In the genomic region with DNA sequence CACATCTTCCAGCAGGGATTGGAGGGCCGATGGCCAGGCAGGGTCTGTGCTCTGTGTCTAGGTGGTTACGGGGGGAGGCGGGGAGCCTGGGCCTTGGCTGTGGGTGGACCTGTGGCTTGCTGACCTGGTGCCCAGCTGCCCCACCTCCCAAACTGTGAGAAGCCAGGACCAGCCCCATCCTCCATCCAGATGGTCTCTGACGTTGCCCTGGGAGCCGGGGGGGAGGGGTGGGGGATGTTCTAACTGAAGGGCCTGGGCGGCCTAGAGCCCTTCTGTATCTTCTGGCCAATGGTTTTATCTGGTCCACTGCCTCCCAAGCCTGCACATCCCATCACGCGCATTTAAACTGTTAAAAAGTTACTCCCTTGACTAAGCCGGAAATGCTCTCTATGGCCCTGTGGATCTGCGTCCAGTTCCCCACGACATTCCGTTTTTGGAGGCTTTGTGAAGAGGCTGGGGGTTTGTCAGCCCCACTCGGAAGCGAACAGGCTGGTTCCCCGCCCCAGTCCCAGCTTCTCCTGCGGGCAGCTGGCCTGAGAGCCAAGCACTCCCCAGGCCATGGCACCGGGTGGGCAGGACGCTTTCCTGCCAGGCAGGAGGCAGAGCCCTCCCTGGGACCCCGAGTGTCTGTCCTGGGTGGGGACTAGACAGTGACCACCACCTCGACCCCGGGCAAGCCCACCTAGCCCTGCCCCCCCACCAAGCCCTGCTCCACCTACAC, we compare ENCODE assay signal across 6 cellular contexts.
DNase-seq lines count a peak whose midpoint lies in the region; TF ChIP-seq lines count a peak whose summit lies in the region.
"Not testable (repeated sequence)": the region's sequence is repeated elsewhere in the genome, so short reads cannot be mapped to it uniquely, and the experiment has no call there.

No MANE protein-coding gene starts in this region.

- DNase-seq in NCI-H82 (lab: John Stamatoyannopoulos, UW), result peak; percentile 40
- peak; percentile 43 for DNase-seq in activated CD8-positive, alpha-beta memory T cell treated with anti-CD3 and anti-CD28 coated beads, Interleukin-2, amount 50 U/mL, for 48 hours
- peak; percentile 54 for DNase-seq in left kidney (ENCODE audit: low read depth, low spot score)
- DNase-seq in nephron progenitor cell, result not testable (repeated sequence)
- peak; percentile 62 for DNase-seq in osteocyte (ENCODE audit: extremely low spot score, unreplicated experiment)
- DNase-seq in ureter (ENCODE audit: low spot score), result peak; percentile 22

- not testable (repeated sequence) for TF ChIP-seq CTCF in nephron progenitor cell (IDR thresholded peaks at IDR 0.05); osteocyte (IDR thresholded peaks at IDR 0.05)

- peak overlapping the region; percentile 28 for H3K4me3 Mint-ChIP-seq in nephron progenitor cell
- H3K4me3 Mint-ChIP-seq in osteocyte (ENCODE audit: unreplicated experiment), result not testable (repeated sequence)

- H3K27me3 Mint-ChIP-seq in nephron progenitor cell (ENCODE audit: low read depth, poor library complexity), result not testable (repeated sequence)
- H3K27me3 Mint-ChIP-seq in osteocyte (ENCODE audit: unreplicated experiment), result peaks cover 10% of the 10 kb centered on the region

- peaks cover 61% of the 10 kb centered on the region for H3K4me1 Mint-ChIP-seq in nephron progenitor cell
- peaks cover 10% of the 10 kb centered on the region for H3K4me1 Mint-ChIP-seq in osteocyte (ENCODE audit: unreplicated experiment)

- peak overlapping the region; percentile 72 for H3K27ac Mint-ChIP-seq in nephron progenitor cell
- not testable (repeated sequence) for H3K27ac Mint-ChIP-seq in osteocyte (ENCODE audit: unreplicated experiment)

- H3K36me3 Mint-ChIP-seq in nephron progenitor cell (ENCODE audit: low read depth), result peaks cover 35% of the 10 kb centered on the region
- not testable (repeated sequence) for H3K36me3 Mint-ChIP-seq in osteocyte (ENCODE audit: unreplicated experiment)

- peaks cover 34% of the 10 kb centered on the region for H3K9me3 Mint-ChIP-seq in nephron progenitor cell
- not testable (repeated sequence) for H3K9me3 Mint-ChIP-seq in osteocyte (ENCODE audit: unreplicated experiment)
